1 cellular context compared by ENCODE assay signal in the genomic region with DNA sequence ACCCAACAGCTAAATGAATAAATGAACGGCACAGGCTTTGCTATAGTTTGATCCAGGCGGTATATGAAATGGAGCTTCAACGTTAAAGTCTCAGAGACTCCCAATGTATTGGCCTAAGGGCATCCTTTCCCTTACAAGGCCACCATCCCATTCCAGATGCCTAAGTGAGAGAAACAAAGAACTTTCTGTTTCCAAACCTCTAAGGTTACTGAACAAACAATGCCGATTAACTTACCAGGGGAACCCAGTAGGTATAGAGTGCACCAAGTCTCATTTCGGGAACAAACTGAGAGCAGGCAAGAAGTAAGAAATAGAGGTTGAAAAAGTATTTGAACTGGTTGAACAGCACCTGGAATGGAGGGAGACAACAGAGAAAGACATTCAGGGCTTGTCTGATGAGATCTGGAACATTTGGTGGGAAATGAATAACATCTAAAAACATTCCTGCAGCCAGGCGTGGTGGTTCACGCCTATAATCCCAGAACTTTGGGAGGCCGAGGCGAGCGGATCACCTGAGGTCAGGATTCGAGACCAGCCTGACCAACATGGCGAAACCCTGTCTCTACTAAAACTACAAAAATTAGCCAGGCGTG.
A peak's percentile ranks its signal among the peaks of the same experiment; 100 is the strongest.
TF ChIP-seq lines count a peak whose summit lies in the region.

No MANE protein-coding gene starts in this region.

TF ChIP-seq in HepG2, 621 proteins besides CTCF, POLR2A, EP300 and RAD21 (continued from another document and continues in another):
- TF ChIP-seq, protein P1, sequence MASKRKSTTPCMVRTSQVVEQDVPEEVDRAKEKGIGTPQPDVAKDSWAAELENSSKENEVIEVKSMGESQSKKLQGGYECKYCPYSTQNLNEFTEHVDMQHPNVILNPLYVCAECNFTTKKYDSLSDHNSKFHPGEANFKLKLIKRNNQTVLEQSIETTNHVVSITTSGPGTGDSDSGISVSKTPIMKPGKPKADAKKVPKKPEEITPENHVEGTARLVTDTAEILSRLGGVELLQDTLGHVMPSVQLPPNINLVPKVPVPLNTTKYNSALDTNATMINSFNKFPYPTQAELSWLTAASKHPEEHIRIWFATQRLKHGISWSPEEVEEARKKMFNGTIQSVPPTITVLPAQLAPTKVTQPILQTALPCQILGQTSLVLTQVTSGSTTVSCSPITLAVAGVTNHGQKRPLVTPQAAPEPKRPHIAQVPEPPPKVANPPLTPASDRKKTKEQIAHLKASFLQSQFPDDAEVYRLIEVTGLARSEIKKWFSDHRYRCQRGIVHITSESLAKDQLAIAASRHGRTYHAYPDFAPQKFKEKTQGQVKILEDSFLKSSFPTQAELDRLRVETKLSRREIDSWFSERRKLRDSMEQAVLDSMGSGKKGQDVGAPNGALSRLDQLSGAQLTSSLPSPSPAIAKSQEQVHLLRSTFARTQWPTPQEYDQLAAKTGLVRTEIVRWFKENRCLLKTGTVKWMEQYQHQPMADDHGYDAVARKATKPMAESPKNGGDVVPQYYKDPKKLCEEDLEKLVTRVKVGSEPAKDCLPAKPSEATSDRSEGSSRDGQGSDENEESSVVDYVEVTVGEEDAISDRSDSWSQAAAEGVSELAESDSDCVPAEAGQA (IDR thresholded peaks at IDR 0.05; ENCODE audit: low read depth), result no peak
- TF ChIP-seq, protein P1 (CRISPR knock-in tag; IDR thresholded peaks at IDR 0.05; ENCODE audit: borderline replicate concordance), result no peak
- TF ChIP-seq, protein P2, sequence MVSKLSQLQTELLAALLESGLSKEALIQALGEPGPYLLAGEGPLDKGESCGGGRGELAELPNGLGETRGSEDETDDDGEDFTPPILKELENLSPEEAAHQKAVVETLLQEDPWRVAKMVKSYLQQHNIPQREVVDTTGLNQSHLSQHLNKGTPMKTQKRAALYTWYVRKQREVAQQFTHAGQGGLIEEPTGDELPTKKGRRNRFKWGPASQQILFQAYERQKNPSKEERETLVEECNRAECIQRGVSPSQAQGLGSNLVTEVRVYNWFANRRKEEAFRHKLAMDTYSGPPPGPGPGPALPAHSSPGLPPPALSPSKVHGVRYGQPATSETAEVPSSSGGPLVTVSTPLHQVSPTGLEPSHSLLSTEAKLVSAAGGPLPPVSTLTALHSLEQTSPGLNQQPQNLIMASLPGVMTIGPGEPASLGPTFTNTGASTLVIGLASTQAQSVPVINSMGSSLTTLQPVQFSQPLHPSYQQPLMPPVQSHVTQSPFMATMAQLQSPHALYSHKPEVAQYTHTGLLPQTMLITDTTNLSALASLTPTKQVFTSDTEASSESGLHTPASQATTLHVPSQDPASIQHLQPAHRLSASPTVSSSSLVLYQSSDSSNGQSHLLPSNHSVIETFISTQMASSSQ (IDR thresholded peaks at IDR 0.05; ENCODE audit: low read depth), result no peak
- TF ChIP-seq, protein P2 (CRISPR knock-in tag; IDR thresholded peaks at IDR 0.05; ENCODE audit: borderline replicate concordance), result no peak
- TF ChIP-seq ZKSCAN1 (IDR thresholded peaks at IDR 0.05; ENCODE audit: low read length) (peak; percentile 24; the same call in 1 of the 2 replicates), KDM3A (CRISPR knock-in tag; IDR thresholded peaks at IDR 0.05; ENCODE audit: low read depth) (no peak), BHLHE40 (IDR thresholded peaks at IDR 0.05; ENCODE audit: low read length) (no peak), KDM1A (CRISPR knock-in tag; IDR thresholded peaks at IDR 0.05) (no peak), HNRNPUL1 (IDR thresholded peaks at IDR 0.05; ENCODE audit: low read depth, low read length) (no peak), RFXANK (CRISPR knock-in tag; IDR thresholded peaks at IDR 0.05) (no peak), KAT8 (CRISPR knock-in tag; IDR thresholded peaks at IDR 0.05) (0 out of 2 replicates have a peak, but pooled peaks have one; percentile 17), HDAC1 (CRISPR knock-in tag; IDR thresholded peaks at IDR 0.05) (no peak), NFKBIZ (CRISPR knock-in tag; IDR thresholded peaks at IDR 0.05) (no peak), ZNF781 (CRISPR knock-in tag; IDR thresholded peaks at IDR 0.05; ENCODE audit: borderline replicate concordance, not compliant biosample characterization) (no peak), ZNF101 (CRISPR knock-in tag; IDR thresholded peaks at IDR 0.05; ENCODE audit: borderline replicate concordance, low read depth) (no peak), HIVEP1 (CRISPR knock-in tag; IDR thresholded peaks at IDR 0.05) (no peak), ZNF383 (CRISPR knock-in tag; IDR thresholded peaks at IDR 0.05; ENCODE audit: borderline replicate concordance) (no peak), ZFP90 (CRISPR knock-in tag; IDR thresholded peaks at IDR 0.05; ENCODE audit: borderline replicate concordance) (no peak), CHCHD3 (CRISPR knock-in tag; IDR thresholded peaks at IDR 0.05) (no peak), RORA (CRISPR knock-in tag; IDR thresholded peaks at IDR 0.05) (no peak), MTF1 (CRISPR knock-in tag; IDR thresholded peaks at IDR 0.05) (no peak), ARNT (IDR thresholded peaks at IDR 0.05) (no peak), SIX4 (CRISPR knock-in tag; IDR thresholded peaks at IDR 0.05) (peak; percentile 42; the same call in 1 of the 2 replicates), BCL6 (CRISPR knock-in tag; IDR thresholded peaks at IDR 0.05) (0 out of 2 replicates have a peak, but pooled peaks have one; percentile 29), NR2F6 (IDR thresholded peaks at IDR 0.05) (no peak), NR2F6 (CRISPR knock-in tag; IDR thresholded peaks at IDR 0.05) (0 out of 2 replicates have a peak, but pooled peaks have one; percentile 5), GATAD2A (CRISPR knock-in tag; IDR thresholded peaks at IDR 0.05) (peak; percentile 59; the same call in 1 of the 2 replicates), HES4 (CRISPR knock-in tag; IDR thresholded peaks at IDR 0.05; ENCODE audit: borderline replicate concordance) (no peak), ZNF44 (CRISPR knock-in tag; IDR thresholded peaks at IDR 0.05) (no peak), KMT2B (CRISPR knock-in tag; IDR thresholded peaks at IDR 0.05) (no peak)
- TF ChIP-seq, protein P3, sequence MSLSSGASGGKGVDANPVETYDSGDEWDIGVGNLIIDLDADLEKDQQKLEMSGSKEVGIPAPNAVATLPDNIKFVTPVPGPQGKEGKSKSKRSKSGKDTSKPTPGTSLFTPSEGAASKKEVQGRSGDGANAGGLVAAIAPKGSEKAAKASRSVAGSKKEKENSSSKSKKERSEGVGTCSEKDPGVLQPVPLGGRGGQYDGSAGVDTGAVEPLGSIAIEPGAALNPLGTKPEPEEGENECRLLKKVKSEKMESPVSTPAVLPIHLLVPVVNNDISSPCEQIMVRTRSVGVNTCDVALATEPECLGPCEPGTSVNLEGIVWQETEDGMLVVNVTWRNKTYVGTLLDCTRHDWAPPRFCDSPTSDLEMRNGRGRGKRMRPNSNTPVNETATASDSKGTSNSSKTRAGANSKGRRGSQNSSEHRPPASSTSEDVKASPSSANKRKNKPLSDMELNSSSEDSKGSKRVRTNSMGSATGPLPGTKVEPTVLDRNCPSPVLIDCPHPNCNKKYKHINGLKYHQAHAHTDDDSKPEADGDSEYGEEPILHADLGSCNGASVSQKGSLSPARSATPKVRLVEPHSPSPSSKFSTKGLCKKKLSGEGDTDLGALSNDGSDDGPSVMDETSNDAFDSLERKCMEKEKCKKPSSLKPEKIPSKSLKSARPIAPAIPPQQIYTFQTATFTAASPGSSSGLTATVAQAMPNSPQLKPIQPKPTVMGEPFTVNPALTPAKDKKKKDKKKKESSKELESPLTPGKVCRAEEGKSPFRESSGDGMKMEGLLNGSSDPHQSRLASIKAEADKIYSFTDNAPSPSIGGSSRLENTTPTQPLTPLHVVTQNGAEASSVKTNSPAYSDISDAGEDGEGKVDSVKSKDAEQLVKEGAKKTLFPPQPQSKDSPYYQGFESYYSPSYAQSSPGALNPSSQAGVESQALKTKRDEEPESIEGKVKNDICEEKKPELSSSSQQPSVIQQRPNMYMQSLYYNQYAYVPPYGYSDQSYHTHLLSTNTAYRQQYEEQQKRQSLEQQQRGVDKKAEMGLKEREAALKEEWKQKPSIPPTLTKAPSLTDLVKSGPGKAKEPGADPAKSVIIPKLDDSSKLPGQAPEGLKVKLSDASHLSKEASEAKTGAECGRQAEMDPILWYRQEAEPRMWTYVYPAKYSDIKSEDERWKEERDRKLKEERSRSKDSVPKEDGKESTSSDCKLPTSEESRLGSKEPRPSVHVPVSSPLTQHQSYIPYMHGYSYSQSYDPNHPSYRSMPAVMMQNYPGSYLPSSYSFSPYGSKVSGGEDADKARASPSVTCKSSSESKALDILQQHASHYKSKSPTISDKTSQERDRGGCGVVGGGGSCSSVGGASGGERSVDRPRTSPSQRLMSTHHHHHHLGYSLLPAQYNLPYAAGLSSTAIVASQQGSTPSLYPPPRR (CRISPR knock-in tag; IDR thresholded peaks at IDR 0.05; ENCODE audit: borderline replicate concordance), result no peak
- TF ChIP-seq, protein P4, sequence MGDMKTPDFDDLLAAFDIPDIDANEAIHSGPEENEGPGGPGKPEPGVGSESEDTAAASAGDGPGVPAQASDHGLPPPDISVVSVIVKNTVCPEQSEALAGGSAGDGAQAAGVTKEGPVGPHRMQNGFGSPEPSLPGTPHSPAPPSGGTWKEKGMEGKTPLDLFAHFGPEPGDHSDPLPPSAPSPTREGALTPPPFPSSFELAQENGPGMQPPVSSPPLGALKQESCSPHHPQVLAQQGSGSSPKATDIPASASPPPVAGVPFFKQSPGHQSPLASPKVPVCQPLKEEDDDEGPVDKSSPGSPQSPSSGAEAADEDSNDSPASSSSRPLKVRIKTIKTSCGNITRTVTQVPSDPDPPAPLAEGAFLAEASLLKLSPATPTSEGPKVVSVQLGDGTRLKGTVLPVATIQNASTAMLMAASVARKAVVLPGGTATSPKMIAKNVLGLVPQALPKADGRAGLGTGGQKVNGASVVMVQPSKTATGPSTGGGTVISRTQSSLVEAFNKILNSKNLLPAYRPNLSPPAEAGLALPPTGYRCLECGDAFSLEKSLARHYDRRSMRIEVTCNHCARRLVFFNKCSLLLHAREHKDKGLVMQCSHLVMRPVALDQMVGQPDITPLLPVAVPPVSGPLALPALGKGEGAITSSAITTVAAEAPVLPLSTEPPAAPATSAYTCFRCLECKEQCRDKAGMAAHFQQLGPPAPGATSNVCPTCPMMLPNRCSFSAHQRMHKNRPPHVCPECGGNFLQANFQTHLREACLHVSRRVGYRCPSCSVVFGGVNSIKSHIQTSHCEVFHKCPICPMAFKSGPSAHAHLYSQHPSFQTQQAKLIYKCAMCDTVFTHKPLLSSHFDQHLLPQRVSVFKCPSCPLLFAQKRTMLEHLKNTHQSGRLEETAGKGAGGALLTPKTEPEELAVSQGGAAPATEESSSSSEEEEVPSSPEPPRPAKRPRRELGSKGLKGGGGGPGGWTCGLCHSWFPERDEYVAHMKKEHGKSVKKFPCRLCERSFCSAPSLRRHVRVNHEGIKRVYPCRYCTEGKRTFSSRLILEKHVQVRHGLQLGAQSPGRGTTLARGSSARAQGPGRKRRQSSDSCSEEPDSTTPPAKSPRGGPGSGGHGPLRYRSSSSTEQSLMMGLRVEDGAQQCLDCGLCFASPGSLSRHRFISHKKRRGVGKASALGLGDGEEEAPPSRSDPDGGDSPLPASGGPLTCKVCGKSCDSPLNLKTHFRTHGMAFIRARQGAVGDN (CRISPR knock-in tag; IDR thresholded peaks at IDR 0.05), result 0 out of 2 replicates have a peak, but pooled peaks have one; percentile 20
- TF ChIP-seq, protein P5, sequence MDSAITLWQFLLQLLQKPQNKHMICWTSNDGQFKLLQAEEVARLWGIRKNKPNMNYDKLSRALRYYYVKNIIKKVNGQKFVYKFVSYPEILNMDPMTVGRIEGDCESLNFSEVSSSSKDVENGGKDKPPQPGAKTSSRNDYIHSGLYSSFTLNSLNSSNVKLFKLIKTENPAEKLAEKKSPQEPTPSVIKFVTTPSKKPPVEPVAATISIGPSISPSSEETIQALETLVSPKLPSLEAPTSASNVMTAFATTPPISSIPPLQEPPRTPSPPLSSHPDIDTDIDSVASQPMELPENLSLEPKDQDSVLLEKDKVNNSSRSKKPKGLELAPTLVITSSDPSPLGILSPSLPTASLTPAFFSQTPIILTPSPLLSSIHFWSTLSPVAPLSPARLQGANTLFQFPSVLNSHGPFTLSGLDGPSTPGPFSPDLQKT (CRISPR knock-in tag; IDR thresholded peaks at IDR 0.05; ENCODE audit: borderline replicate concordance), result no peak
